In genomic region chrX:1446984-1447968, GRCh38 we compare ENCODE assay signal across 8 cellular contexts. TPM values are rescaled to one million over a fixed set of nuclear protein-coding genes. Genes with fewer than 3 reads are reported as not detected.
DNase-seq lines count a peak whose midpoint lies in the region; ATAC-seq and TF ChIP-seq lines count a peak whose summit lies in the region.
"Not testable (repeated sequence)": the region's sequence is repeated elsewhere in the genome, so short reads cannot be mapped to it uniquely, and the experiment has no call there.

No MANE protein-coding gene starts in this region.

- H3K27ac Mint-ChIP-seq in WTC11; activated T-helper 2 cell treated with anti-CD3 and anti-CD28 coated beads, Interferon-gamma antibody, Interleukin-2, Interleukin-4, amounts not matched to agents 10 μg/mL and 5 μg/mL and 100 μg/mL, durations not matched to agents 14 hours and 24 hours and 36 hours; endodermal cell; stimulated activated effector memory CD8-positive, alpha-beta T cell treated with anti-CD3 and anti-CD28 coated beads, Interleukin-12 subunit alpha, Interleukin-12 subunit beta, amount 100 ng/mL, for 72 hours: not testable (repeated sequence)

- not testable (repeated sequence) for H3K27me3 Mint-ChIP-seq in WTC11 (ENCODE audit: low read depth); activated T-helper 2 cell treated with anti-CD3 and anti-CD28 coated beads, Interferon-gamma antibody, Interleukin-2, Interleukin-4, amounts not matched to agents 10 μg/mL and 5 μg/mL and 100 μg/mL, durations not matched to agents 14 hours and 24 hours and 36 hours (ENCODE audit: low read depth); endodermal cell (ENCODE audit: insufficient read depth)

- H3K27ac ChIP-seq in BLaER1; endodermal cell (ENCODE audit: low read depth, low read length): not testable (repeated sequence)

- H3K4me2 ChIP-seq in BLaER1, result peak overlapping the region; percentile 30

- CTCF ChIA-PET in WTC11 (lab: Charles Lee), result not testable (repeated sequence)

- ATAC-seq in GM18907 (IDR thresholded peaks at IDR 0.05; ENCODE audit: unreplicated experiment), result peak; percentile 53
- peak; percentile 61 for ATAC-seq in HG03175 (IDR thresholded peaks at IDR 0.05; ENCODE audit: unreplicated experiment)
- ATAC-seq in WTC11, result not testable (repeated sequence)
- peak; percentile 44 for ATAC-seq in stimulated activated effector memory CD8-positive, alpha-beta T cell treated with anti-CD3 and anti-CD28 coated beads, Interleukin-12 subunit alpha, Interleukin-12 subunit beta, amount 100 ng/mL, for 72 hours

- H3K9me3 ChIP-seq in BLaER1 (peaks cover 77% of the 10 kb centered on the region), endodermal cell (ENCODE audit: control insufficient read depth, low read length) (peaks cover 33% of the 10 kb centered on the region)

- H3K4me1 Mint-ChIP-seq in WTC11; activated T-helper 2 cell treated with anti-CD3 and anti-CD28 coated beads, Interferon-gamma antibody, Interleukin-2, Interleukin-4, amounts not matched to agents 10 μg/mL and 5 μg/mL and 100 μg/mL, durations not matched to agents 14 hours and 24 hours and 36 hours (ENCODE audit: low read depth); endodermal cell: not testable (repeated sequence)
- H3K4me1 Mint-ChIP-seq in stimulated activated effector memory CD8-positive, alpha-beta T cell treated with anti-CD3 and anti-CD28 coated beads, Interleukin-12 subunit alpha, Interleukin-12 subunit beta, amount 100 ng/mL, for 72 hours, result peaks cover 62% of the 10 kb centered on the region

- H3K4me1 ChIP-seq in BLaER1, result peaks cover 23% of the 10 kb centered on the region
- H3K4me1 ChIP-seq in endodermal cell (ENCODE audit: control insufficient read depth, insufficient read depth, low read length), result not testable (repeated sequence)

- WGBS in endodermal cell (ENCODE audit: insufficient coverage in 1 of 2, insufficient read length in 1 of 2), 2 experiments, result 95 to 100% methylated on average over 7 to 13 of the region's 13 CpGs

- H3K4me3 ChIP-seq in BLaER1; endodermal cell (ENCODE audit: low read length): not testable (repeated sequence)

- not testable (repeated sequence) for H4K20me1 ChIP-seq in BLaER1

- H3K9me3 Mint-ChIP-seq in WTC11 (peaks cover 56% of the 10 kb centered on the region), endodermal cell (peaks cover 68% of the 10 kb centered on the region)
- H3K9me3 Mint-ChIP-seq in activated T-helper 2 cell treated with anti-CD3 and anti-CD28 coated beads, Interferon-gamma antibody, Interleukin-2, Interleukin-4, amounts not matched to agents 10 μg/mL and 5 μg/mL and 100 μg/mL, durations not matched to agents 14 hours and 24 hours and 36 hours, result peaks cover 54% of the 10 kb centered on the region
- peaks cover 20% of the 10 kb centered on the region for H3K9me3 Mint-ChIP-seq in stimulated activated effector memory CD8-positive, alpha-beta T cell treated with anti-CD3 and anti-CD28 coated beads, Interleukin-12 subunit alpha, Interleukin-12 subunit beta, amount 100 ng/mL, for 72 hours

- TF ChIP-seq CTCF in WTC11 (IDR thresholded peaks at IDR 0.05); endodermal cell (conservative IDR thresholded peaks at IDR 0.05): not testable (repeated sequence)

- H3K36me3 ChIP-seq in BLaER1, result peaks cover 67% of the 10 kb centered on the region
- H3K36me3 ChIP-seq in endodermal cell (ENCODE audit: control insufficient read depth, insufficient read depth, low read length), result peaks cover 24% of the 10 kb centered on the region

- H3K36me3 Mint-ChIP-seq in WTC11 (peaks cover 74% of the 10 kb centered on the region), endodermal cell (ENCODE audit: low read depth) (peaks cover 72% of the 10 kb centered on the region)
- peaks cover 75% of the 10 kb centered on the region for H3K36me3 Mint-ChIP-seq in activated T-helper 2 cell treated with anti-CD3 and anti-CD28 coated beads, Interferon-gamma antibody, Interleukin-2, Interleukin-4, amounts not matched to agents 10 μg/mL and 5 μg/mL and 100 μg/mL, durations not matched to agents 14 hours and 24 hours and 36 hours (ENCODE audit: low read depth)
- H3K36me3 Mint-ChIP-seq in stimulated activated effector memory CD8-positive, alpha-beta T cell treated with anti-CD3 and anti-CD28 coated beads, Interleukin-12 subunit alpha, Interleukin-12 subunit beta, amount 100 ng/mL, for 72 hours, result peaks cover 57% of the 10 kb centered on the region

- H3K9ac ChIP-seq in BLaER1; endodermal cell (ENCODE audit: extremely low read depth, low read length, poor library complexity, severe bottlenecking): not testable (repeated sequence)

- not testable (repeated sequence) for H3K4me3 Mint-ChIP-seq in WTC11; activated T-helper 2 cell treated with anti-CD3 and anti-CD28 coated beads, Interferon-gamma antibody, Interleukin-2, Interleukin-4, amounts not matched to agents 10 μg/mL and 5 μg/mL and 100 μg/mL, durations not matched to agents 14 hours and 24 hours and 36 hours (ENCODE audit: low read depth); endodermal cell; stimulated activated effector memory CD8-positive, alpha-beta T cell treated with anti-CD3 and anti-CD28 coated beads, Interleukin-12 subunit alpha, Interleukin-12 subunit beta, amount 100 ng/mL, for 72 hours

- DNase-seq in WTC11 (ENCODE audit: low spot score), result not testable (repeated sequence)
- DNase-seq in activated T-helper 2 cell treated with anti-CD3 and anti-CD28 coated beads, Interferon-gamma antibody, Interleukin-2, Interleukin-4, amounts not matched to agents 10 μg/mL and 5 μg/mL and 100 μg/mL, durations not matched to agents 14 hours and 24 hours and 36 hours (ENCODE audit: low spot score), result peak; percentile 8
- DNase-seq in endodermal cell (peak; percentile 42), mesenteric fat pad (ENCODE audit: low spot score) (peak; percentile 33)
- DNase-seq in stimulated activated effector memory CD8-positive, alpha-beta T cell treated with anti-CD3 and anti-CD28 coated beads, Interleukin-12 subunit alpha, Interleukin-12 subunit beta, amount 100 ng/mL, for 72 hours (ENCODE audit: low spot score in 2 of 2), result peak in 1 of 2 donors; percentile 68

- not testable (repeated sequence) for H3K27me3 ChIP-seq in BLaER1; endodermal cell (ENCODE audit: control insufficient read depth, insufficient read depth, low read length, poor library complexity, severe bottlenecking)

- intact Hi-C loops in activated T-helper 2 cell treated with anti-CD3 and anti-CD28 coated beads, Interferon-gamma antibody, Interleukin-2, Interleukin-4, amounts not matched to agents 10 μg/mL and 5 μg/mL and 100 μg/mL, durations not matched to agents 14 hours and 24 hours and 36 hours (cut with micrococcal nuclease), result not testable (repeated sequence)

- POLR2A ChIA-PET in WTC11 (lab: Charles Lee), result not testable (repeated sequence)

TF ChIP-seq in WTC11, 78 proteins besides CTCF, POLR2A, EP300 and RAD21:
- 0 out of 2 replicates have a peak, but pooled peaks have one; percentile 4 for TF ChIP-seq ZNF671 (CRISPR knock-in tag; IDR thresholded peaks at IDR 0.05)

RNA-seq across cellular contexts. Expression of gene ASMTL, which starts 5.4 kb away (rescaled TPM):
- total RNA-seq in WTC11 (2021) (70.6 to 88.2 TPM (median 83.1 TPM) in 3 replicates), endodermal cell (10 to 100 TPM; 46.7 to 80.9 TPM), mesenteric fat pad (20.8 TPM)
- total RNA-seq in activated T-helper 2 cell treated with anti-CD3 and anti-CD28 coated beads, Interferon-gamma antibody, Interleukin-2, Interleukin-4, amounts not matched to agents 10 μg/mL and 5 μg/mL and 100 μg/mL, durations not matched to agents 14 hours and 24 hours and 36 hours, result 41.8 and 42.6 TPM in 2 replicates
- polyA plus RNA-seq in endodermal cell (2013, experiment 1 of 2), result 48.3 TPM
- polyA plus RNA-seq in endodermal cell (2013, experiment 2 of 2), result 43.1 TPM

RNA-seq across cellular contexts. Expression of gene SLC25A6, which starts 55.4 kb away (rescaled TPM):
- total RNA-seq in WTC11 (2021) (627 to 722 TPM (median 720 TPM) in 3 replicates), endodermal cell (100 to 1,000 TPM; 424 to 429 TPM), mesenteric fat pad (331 TPM)
- 318 and 325 TPM in 2 replicates for total RNA-seq in activated T-helper 2 cell treated with anti-CD3 and anti-CD28 coated beads, Interferon-gamma antibody, Interleukin-2, Interleukin-4, amounts not matched to agents 10 μg/mL and 5 μg/mL and 100 μg/mL, durations not matched to agents 14 hours and 24 hours and 36 hours
- polyA plus RNA-seq in endodermal cell (2013, experiment 1 of 2), result 420 TPM
- polyA plus RNA-seq in endodermal cell (2013, experiment 2 of 2), result 381 TPM
